In the genomic region with DNA sequence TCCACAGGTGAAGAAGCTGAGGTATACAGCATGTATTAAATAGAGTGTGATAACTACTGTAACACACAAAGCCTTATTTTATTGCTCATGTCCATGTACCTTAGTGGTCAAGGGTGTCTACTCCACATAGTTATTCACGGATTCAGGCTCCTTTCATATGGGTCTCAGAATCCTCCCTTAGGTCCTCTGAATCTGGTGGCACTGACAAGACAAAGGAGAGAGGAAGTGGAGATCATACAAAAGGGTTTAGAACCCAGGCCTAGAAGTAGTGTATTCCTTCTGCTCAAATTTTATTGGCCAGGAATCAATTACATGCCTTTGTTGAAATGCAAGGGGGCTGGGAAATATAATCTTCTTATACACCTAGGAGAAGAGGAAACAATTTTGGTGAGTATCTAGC, we compare ENCODE assay signal across 15 cellular contexts.
DNase-seq lines count a peak whose midpoint lies in the region; ATAC-seq and TF ChIP-seq lines count a peak whose summit lies in the region.
"Had no signal": no experiment of that assay in that cellular context is flagged by ENCODE, and none has a peak within 500 bp of the region (broad histone marks: within the 10 kb centered on the region; RNA-seq: fewer than 3 reads in every experiment).

No MANE protein-coding gene starts in this region.

- WGBS in hepatocyte (ENCODE audit: low lambda C conversion rate, missing lambda C conversion rate) = 86% methylated on average over 1 of the region's 1 CpG

- peak overlapping the region; percentile 18 to 38 (median 27) for H3K27ac Mint-ChIP-seq in CD4-positive, CD25-positive, alpha-beta regulatory T cell
- H3K27ac Mint-ChIP-seq in activated CD4-positive, alpha-beta memory T cell treated with anti-CD3 and anti-CD28 coated beads for 36 hours = no peak overlapping the region
- no peak overlapping the region for H3K27ac Mint-ChIP-seq in activated naive CD4-positive, alpha-beta T cell treated with anti-CD3 and anti-CD28 coated beads for 36 hours

- no peak overlapping the region for H3K4me3 Mint-ChIP-seq in CD4-positive, CD25-positive, alpha-beta regulatory T cell
- no peak overlapping the region for H3K4me3 Mint-ChIP-seq in activated CD4-positive, alpha-beta memory T cell treated with anti-CD3 and anti-CD28 coated beads for 36 hours
- no peak overlapping the region for H3K4me3 Mint-ChIP-seq in activated naive CD4-positive, alpha-beta T cell treated with anti-CD3 and anti-CD28 coated beads for 36 hours

- intact Hi-C loops in activated CD4-positive, alpha-beta memory T cell treated with anti-CD3 and anti-CD28 coated beads for 36 hours (cut with micrococcal nuclease) = no loop called here
- intact Hi-C loops in activated naive CD4-positive, alpha-beta T cell treated with anti-CD3 and anti-CD28 coated beads for 36 hours (cut with micrococcal nuclease) = loop anchor here (5.0 kb wide), 1 partner anchor 166 kb away; a partner anchor contains a TSS

- no peaks in the 10 kb centered on the region for H3K79me2 ChIP-seq in hepatocyte

- H3K4me1 Mint-ChIP-seq in CD4-positive, CD25-positive, alpha-beta regulatory T cell = peaks cover 8 to 18% (median 13%) of the 10 kb centered on the region in 4 donors
- peaks cover 10% of the 10 kb centered on the region for H3K4me1 Mint-ChIP-seq in activated CD4-positive, alpha-beta memory T cell treated with anti-CD3 and anti-CD28 coated beads for 36 hours (ENCODE audit: low read depth)
- peaks cover 14% of the 10 kb centered on the region for H3K4me1 Mint-ChIP-seq in activated naive CD4-positive, alpha-beta T cell treated with anti-CD3 and anti-CD28 coated beads for 36 hours (ENCODE audit: low read depth)

- TF ChIP-seq POLR2A in NB4 (IDR thresholded peaks at IDR 0.05; ENCODE audit: extremely low read depth, insufficient read length) = no peak

- H4K20me1 ChIP-seq in hepatocyte (ENCODE audit: insufficient read depth, poor library complexity, severe bottlenecking) = no peaks in the 10 kb centered on the region

- TF ChIP-seq CTCF in NB4 (IDR thresholded peaks at IDR 0.05; ENCODE audit: low read depth, low read length) = no peak
- TF ChIP-seq CTCF in hepatocyte (IDR thresholded peaks at IDR 0.05; ENCODE audit: poor library complexity) = no peak

- H3K4me3 ChIP-seq in CD4-positive, CD25-positive, alpha-beta regulatory T cell (ENCODE audit: low read depth, low read length) = no peak overlapping the region
- H3K4me3 ChIP-seq in NB4 (ENCODE audit: low read depth, low read length) (no peak overlapping the region), hepatocyte (no peak overlapping the region)
- H3K4me3 ChIP-seq: breast epithelium, suprapubic skin had no signal

- peak overlapping the region; percentile 50 for H2AFZ ChIP-seq in hepatocyte

- no peaks in the 10 kb centered on the region for H3K9me3 ChIP-seq in CD4-positive, CD25-positive, alpha-beta regulatory T cell (ENCODE audit: control insufficient read depth in 2 of 2, low read length in 2 of 2)
- H3K9me3 ChIP-seq in hepatocyte (ENCODE audit: low read depth) = no peaks in the 10 kb centered on the region
- H3K9me3 ChIP-seq: breast epithelium, suprapubic skin had no signal

- no peaks in the 10 kb centered on the region for H3K4me1 ChIP-seq in CD4-positive, CD25-positive, alpha-beta regulatory T cell (ENCODE audit: control insufficient read depth, insufficient read depth, low read length, poor library complexity, severe bottlenecking)
- H3K4me1 ChIP-seq in hepatocyte (ENCODE audit: insufficient read depth) = peaks cover 8% of the 10 kb centered on the region
- H3K4me1 ChIP-seq: breast epithelium, suprapubic skin had no signal

- H3K9me3 Mint-ChIP-seq in CD4-positive, CD25-positive, alpha-beta regulatory T cell = peaks cover 0 to 3% (median 0%) of the 10 kb centered on the region in 7 donors
- H3K9me3 Mint-ChIP-seq in activated CD4-positive, alpha-beta memory T cell treated with anti-CD3 and anti-CD28 coated beads for 36 hours = no peaks in the 10 kb centered on the region
- H3K9me3 Mint-ChIP-seq in activated naive CD4-positive, alpha-beta T cell treated with anti-CD3 and anti-CD28 coated beads for 36 hours = no peaks in the 10 kb centered on the region

- H3K27me3 ChIP-seq in CD4-positive, CD25-positive, alpha-beta regulatory T cell (ENCODE audit: control insufficient read depth, insufficient read depth, low read length) = no peaks in the 10 kb centered on the region
- H3K27me3 ChIP-seq in hepatocyte = no peaks in the 10 kb centered on the region
- H3K27me3 ChIP-seq: breast epithelium, suprapubic skin had no signal

- CTCF ChIA-PET in activated CD4-positive, alpha-beta memory T cell treated with anti-CD3 and anti-CD28 coated beads for 36 hours (lab: Charles Lee) = no interaction called here
- CTCF ChIA-PET in activated naive CD4-positive, alpha-beta T cell treated with anti-CD3 and anti-CD28 coated beads for 36 hours (lab: Charles Lee) = interaction anchor here (0.7 kb wide), 1 partner anchor 14 kb away, joined by 3 read pairs; no protein-coding TSS in a partner anchor

- ATAC-seq in CD4-positive, CD25-positive, alpha-beta regulatory T cell (ENCODE audit: low read depth in 2 of 2) = no peak
- peak; percentile 7 for ATAC-seq in GM21423 (IDR thresholded peaks at IDR 0.05; ENCODE audit: unreplicated experiment)
- ATAC-seq in HG03342 (IDR thresholded peaks at IDR 0.05; ENCODE audit: unreplicated experiment) = no peak

- H3K27me3 Mint-ChIP-seq in CD4-positive, CD25-positive, alpha-beta regulatory T cell = peaks cover 5% of the 10 kb centered on the region
- H3K27me3 Mint-ChIP-seq in activated CD4-positive, alpha-beta memory T cell treated with anti-CD3 and anti-CD28 coated beads for 36 hours = no peaks in the 10 kb centered on the region
- no peaks in the 10 kb centered on the region for H3K27me3 Mint-ChIP-seq in activated naive CD4-positive, alpha-beta T cell treated with anti-CD3 and anti-CD28 coated beads for 36 hours (ENCODE audit: low read depth)

- H3K36me3 Mint-ChIP-seq in CD4-positive, CD25-positive, alpha-beta regulatory T cell = peaks cover 4% of the 10 kb centered on the region
- no peaks in the 10 kb centered on the region for H3K36me3 Mint-ChIP-seq in activated CD4-positive, alpha-beta memory T cell treated with anti-CD3 and anti-CD28 coated beads for 36 hours
- H3K36me3 Mint-ChIP-seq in activated naive CD4-positive, alpha-beta T cell treated with anti-CD3 and anti-CD28 coated beads for 36 hours (ENCODE audit: low read depth) = no peaks in the 10 kb centered on the region

- no peaks in the 10 kb centered on the region for H3K9me2 ChIP-seq in hepatocyte (replicated peaks; ENCODE audit: insufficient read depth)

- POLR2A ChIA-PET in activated CD4-positive, alpha-beta memory T cell treated with anti-CD3 and anti-CD28 coated beads for 36 hours (lab: Charles Lee) = no interaction called here

- no peak for DNase-seq in CD4-positive, CD25-positive, alpha-beta regulatory T cell
- DNase-seq in NB4 (ENCODE audit: low read depth) (peak; percentile 49), hepatocyte (ENCODE audit: low spot score) (no peak)
- DNase-seq in activated CD4-positive, alpha-beta memory T cell treated with anti-CD3 and anti-CD28 coated beads for 36 hours = no peak
- no peak for DNase-seq in activated naive CD4-positive, alpha-beta T cell treated with anti-CD3 and anti-CD28 coated beads for 36 hours
- no peak for DNase-seq in activated effector memory CD4-positive, alpha-beta T cell treated with Interleukin-2 at 50 U/mL for 16 hours
- DNase-seq: activated CD4-positive, alpha-beta T cell treated with anti-CD3 and anti-CD28 coated beads for 1 hour; kidney; NCI-H2029; NCI-H748 treated with DMSO at 0.1 percent for 48 hours; stimulated activated CD4-positive, alpha-beta T cell treated with anti-CD3 and anti-CD28 coated beads, Interleukin-2, amount 100 ng/mL, for 24 hours had no signal

- no peaks in the 10 kb centered on the region for H3K36me3 ChIP-seq in CD4-positive, CD25-positive, alpha-beta regulatory T cell (ENCODE audit: control insufficient read depth, insufficient read depth, low read length)
- no peaks in the 10 kb centered on the region for H3K36me3 ChIP-seq in hepatocyte (replicated peaks; ENCODE audit: insufficient read depth, low read depth)
- H3K36me3 ChIP-seq: breast epithelium, suprapubic skin had no signal

- no peak overlapping the region for H3K4me2 ChIP-seq in hepatocyte

- no peak overlapping the region for H3K27ac ChIP-seq in CD4-positive, CD25-positive, alpha-beta regulatory T cell (ENCODE audit: insufficient read depth, low read length, poor library complexity, severe bottlenecking)
- peak overlapping the region; percentile 66 for H3K27ac ChIP-seq in hepatocyte
- H3K27ac ChIP-seq: breast epithelium, suprapubic skin had no signal

Comparison
In these comparisons a context has a peak if more than half of its experiments do, and no peak if none do; other contexts are left out.
1. H3K27ac Mint-ChIP-seq: peak in CD4-positive, CD25-positive, alpha-beta regulatory T cell (3 of 3); none in activated CD4-positive, alpha-beta memory T cell treated with anti-CD3 and anti-CD28 coated beads for 36 hours (single experiment) and activated naive CD4-positive, alpha-beta T cell treated with anti-CD3 and anti-CD28 coated beads for 36 hours (single experiment).